In genomic region chr9:137394866-137395665, GRCh38 we compare ENCODE assay signal across 1 cellular context.
A peak's percentile ranks its signal among the peaks of the same experiment; 100 is the strongest.
TF ChIP-seq lines count a peak whose summit lies in the region.

No MANE protein-coding gene starts in this region.

TF ChIP-seq in K562, 482 proteins besides CTCF, POLR2A, EP300 and RAD21:
- peak; percentile 85 for TF ChIP-seq ZBTB33 (CRISPR knock-in tag; IDR thresholded peaks at IDR 0.05)
- TF ChIP-seq CBFA2T2 (conservative IDR thresholded peaks at IDR 0.05), result no peak
- TF ChIP-seq EGR1 (conservative IDR thresholded peaks at IDR 0.05), result peak; percentile 83
TF ChIP-seq in K562: peak in this region for 2.
